In genomic region chr19:13154911-13155471, GRCh38 we compare ENCODE assay signal across 1 cellular context.
TF ChIP-seq lines count a peak whose summit lies in the region.

No MANE protein-coding gene starts in this region.

TF ChIP-seq in HepG2, 621 proteins besides CTCF, POLR2A, EP300 and RAD21 (continued from another document):
- no peak for TF ChIP-seq TMF1 (CRISPR knock-in tag; IDR thresholded peaks at IDR 0.05; ENCODE audit: low read depth)
- 0 out of 2 replicates have a peak, but pooled peaks have one; percentile 1 for TF ChIP-seq ZNF430 (CRISPR knock-in tag; IDR thresholded peaks at IDR 0.05)
- TF ChIP-seq KDM4B (CRISPR knock-in tag; IDR thresholded peaks at IDR 0.05) = 0 out of 2 replicates have a peak, but pooled peaks have one; percentile 7
- no peak for TF ChIP-seq PCBP1 (IDR thresholded peaks at IDR 0.05; ENCODE audit: borderline replicate concordance, low read depth, low read length)
- no peak for TF ChIP-seq ZNF331 (CRISPR knock-in tag; IDR thresholded peaks at IDR 0.05)
- TF ChIP-seq SRSF9 (IDR thresholded peaks at IDR 0.05; ENCODE audit: borderline replicate concordance, insufficient read depth, low read depth, low read length, poor library complexity, severe bottlenecking) = no peak
- no peak; the same call in 1 of the 2 replicates for TF ChIP-seq ZNF850 (CRISPR knock-in tag; conservative IDR thresholded peaks at IDR 0.05)
- TF ChIP-seq ZNF790 (CRISPR knock-in tag; IDR thresholded peaks at IDR 0.05; ENCODE audit: borderline replicate concordance) = no peak
- TF ChIP-seq ZNF10 (CRISPR knock-in tag; IDR thresholded peaks at IDR 0.05; ENCODE audit: borderline replicate concordance, low read depth) = no peak
- TF ChIP-seq RCOR2 (CRISPR knock-in tag; IDR thresholded peaks at IDR 0.05) = peak; percentile 73; the same call in 1 of the 2 replicates
- peak; percentile 88 for TF ChIP-seq CBX1 (IDR thresholded peaks at IDR 0.05; ENCODE audit: low read depth)
- no peak for TF ChIP-seq SNAPC4 (CRISPR knock-in tag; IDR thresholded peaks at IDR 0.05)
- no peak for TF ChIP-seq ZNF276 (CRISPR knock-in tag; IDR thresholded peaks at IDR 0.05; ENCODE audit: low read depth)
- no peak for TF ChIP-seq ZBTB25 (CRISPR knock-in tag; IDR thresholded peaks at IDR 0.05)
